10 cellular contexts compared by ENCODE assay signal in genomic region chr9:19154135-19154612, GRCh38. TPM values are rescaled to one million over a fixed set of nuclear protein-coding genes. Genes with fewer than 3 reads are reported as not detected.
DNase-seq lines count a peak whose midpoint lies in the region; ATAC-seq, FAIRE-seq and TF ChIP-seq lines count a peak whose summit lies in the region.
"Had no signal": no experiment of that assay in that cellular context is flagged by ENCODE, and none has a peak within 500 bp of the region (broad histone marks: within the 10 kb centered on the region; RNA-seq: fewer than 3 reads in every experiment).

No MANE protein-coding gene starts in this region.

- TF ChIP-seq CTCF in smooth muscle cell (IDR thresholded peaks at IDR 0.05; ENCODE audit: borderline replicate concordance, insufficient read depth, poor library complexity, severe bottlenecking), result no peak

- peaks cover 7% of the 10 kb centered on the region for H3F3A ChIP-seq in smooth muscle cell (ENCODE audit: low read depth)

- H2AFZ ChIP-seq in smooth muscle cell (ENCODE audit: low read depth), result no peak overlapping the region

- no peaks in the 10 kb centered on the region for H3K9me3 ChIP-seq in smooth muscle cell (replicated peaks; ENCODE audit: low read depth)

- H3K9ac ChIP-seq in smooth muscle cell (ENCODE audit: low read depth), result no peak overlapping the region

- DNase-seq in H54 (ENCODE audit: insufficient read length, low spot score) (no peak), SKM-1 treated with dmso at 0.1 percent for 144 hours (lab: John Stamatoyannopoulos, UW; ENCODE audit: unreplicated experiment) (peak; percentile 96), glomerular visceral epithelial cell (ENCODE audit: extremely low spot score) (peak; percentile 34), smooth muscle cell (lab: John Stamatoyannopoulos, UW; ENCODE audit: unreplicated experiment) (no peak), RPMI8226 (no peak), DMS53 treated with DMSO at 0.1 percent for 48 hours (lab: John Stamatoyannopoulos, UW; ENCODE audit: unreplicated experiment) (no peak), NCI-H1436 treated with DMSO at 0.1 percent for 48 hours (lab: John Stamatoyannopoulos, UW) (no peak)
- DNase-seq: T-helper 9 cell had no signal

- no peaks in the 10 kb centered on the region for H3K27me3 ChIP-seq in smooth muscle cell (ENCODE audit: low read depth)

- H3K36me3 ChIP-seq in smooth muscle cell (ENCODE audit: low read depth), result no peaks in the 10 kb centered on the region

- H3K27ac ChIP-seq in smooth muscle cell (ENCODE audit: low read depth), result peak overlapping the region; percentile 41

- H3K4me3 ChIP-seq in smooth muscle cell, result no peak overlapping the region
- H3K4me3 ChIP-seq: skin epidermis had no signal

- no peak for TF ChIP-seq POLR2A in H54 (IDR thresholded peaks at IDR 0.05; ENCODE audit: low read depth, low read length)

- H3K79me2 ChIP-seq in smooth muscle cell (ENCODE audit: low read depth), result no peaks in the 10 kb centered on the region

- FAIRE-seq in H54 (lab: Jason Lieb, UNC), result peak; percentile 87

- no peaks in the 10 kb centered on the region for H3K4me1 ChIP-seq in smooth muscle cell (ENCODE audit: low read depth)

- 11% methylated on average over 5 of the region's 5 CpGs for WGBS in smooth muscle cell (ENCODE audit: low lambda C conversion rate)

- no peak for ATAC-seq in GM21390 (IDR thresholded peaks at IDR 0.05; ENCODE audit: unreplicated experiment)

- H3K4me2 ChIP-seq in smooth muscle cell, result no peak overlapping the region

- no peaks in the 10 kb centered on the region for H4K20me1 ChIP-seq in smooth muscle cell (ENCODE audit: low read depth)

RNA-seq across cellular contexts. Expression of gene PLIN2, which starts 26.9 kb away (rescaled TPM):
- total RNA-seq in smooth muscle cell, result 34.2 and 34.5 TPM in 2 replicates
- 59.4 and 63.9 TPM in 2 replicates for polyA plus RNA-seq in smooth muscle cell

RNA-seq across cellular contexts. Expression of gene HAUS6, which starts 51.5 kb away (rescaled TPM):
- 12.5 and 13.1 TPM in 2 replicates for total RNA-seq in smooth muscle cell
- polyA plus RNA-seq in smooth muscle cell, result 3.8 and 4.3 TPM in 2 replicates

Comparison
In these comparisons a context has a peak if more than half of its experiments do, and no peak if none do; other contexts are left out.
1. DNase-seq: peak in SKM-1 treated with dmso at 0.1 percent for 144 hours (single experiment) and glomerular visceral epithelial cell (single experiment); none in H54 (single experiment), smooth muscle cell (single experiment), RPMI8226 (single experiment), DMS53 treated with DMSO at 0.1 percent for 48 hours (single experiment) and NCI-H1436 treated with DMSO at 0.1 percent for 48 hours (single experiment).